ENCODE assay signal across 17 cellular contexts in genomic region chr10:84155521-84155920, GRCh38. TPM values are rescaled to one million over a fixed set of nuclear protein-coding genes. Genes with fewer than 3 reads are reported as not detected.
DNase-seq lines count a peak whose midpoint lies in the region; ATAC-seq and TF ChIP-seq lines count a peak whose summit lies in the region.
"Had no signal": no experiment of that assay in that cellular context is flagged by ENCODE, and none has a peak within 500 bp of the region (broad histone marks: within the 10 kb centered on the region; RNA-seq: fewer than 3 reads in every experiment).

No MANE protein-coding gene starts in this region.

- in situ Hi-C loops in GM23248 (cut with MboI) = no loop called here

- no peak overlapping the region for H2AFZ ChIP-seq in GM23248

- no peaks in the 10 kb centered on the region for H4K20me1 ChIP-seq in GM23248 (ENCODE audit: insufficient read depth)

- DNase-seq in activated T-cell treated with anti-CD3 and anti-CD28 coated beads, Interleukin-2, amount 50 U/mL, for 24 hours = no peak
- DNase-seq in activated T-cell treated with anti-CD3 and anti-CD28 coated beads for 4 hours = no peak
- DNase-seq in DMS53 (lab: John Stamatoyannopoulos, UW) = peak; percentile 52
- no peak for DNase-seq in T-helper 17 cell
- no peak for DNase-seq in natural killer cell
- no peak for DNase-seq in vagina (ENCODE audit: extremely low spot score in 2 of 2)
- DNase-seq in RPMI8226 = no peak
- no peak for DNase-seq in GM23248
- DNase-seq: NCI-H1436, NCI-H2081, NCI-H2227 treated with DMSO at 0.1 percent for 48 hours, NCI-H524 treated with DMSO at 0.1 percent for 48 hours, Peyer's patch, Right ventricle myocardium superior had no signal

- peaks cover 62% of the 10 kb centered on the region for H3K4me1 Mint-ChIP-seq in activated T-cell treated with anti-CD3 and anti-CD28 coated beads, Interleukin-2, amount 50 U/mL, for 24 hours (ENCODE audit: low read depth)
- H3K4me1 Mint-ChIP-seq in T-helper 17 cell (peaks cover 4% of the 10 kb centered on the region), natural killer cell (peaks cover 9 to 16% of the 10 kb centered on the region in 2 donors)

- H3K9me2 ChIP-seq in GM23248 (ENCODE audit: insufficient read depth) = no peaks in the 10 kb centered on the region

- TF ChIP-seq CTCF in natural killer cell (IDR thresholded peaks at IDR 0.05) (no peak), vagina (IDR thresholded peaks at IDR 0.05) (no peak)

- H3K79me2 ChIP-seq in GM23248 (ENCODE audit: insufficient read depth) = 0 out of 2 replicates have a peak, but pooled peaks cover 8% of the 10 kb centered on the region

- no peaks in the 10 kb centered on the region for H3K4me1 ChIP-seq in vagina
- H3K4me1 ChIP-seq in GM23248 (ENCODE audit: insufficient read depth) = no peaks in the 10 kb centered on the region
- H3K4me1 ChIP-seq: HAP-1 had no signal

- no peak overlapping the region for H3K4me3 Mint-ChIP-seq in activated T-cell treated with anti-CD3 and anti-CD28 coated beads, Interleukin-2, amount 50 U/mL, for 24 hours
- H3K4me3 Mint-ChIP-seq in T-helper 17 cell = no peak overlapping the region
- H3K4me3 Mint-ChIP-seq in natural killer cell = no peak overlapping the region

- no peaks in the 10 kb centered on the region for H3K27me3 ChIP-seq in vagina
- H3K27me3 ChIP-seq in GM23248 (replicated peaks; ENCODE audit: insufficient read depth) = no peaks in the 10 kb centered on the region
- H3K27me3 ChIP-seq: Peyer's patch had no signal

- H3K27ac ChIP-seq in vagina (no peak overlapping the region), GM23248 (no peak overlapping the region)
- H3K27ac ChIP-seq: C4-2B, Peyer's patch, SK-N-MC had no signal

- no peak overlapping the region for H3K4me2 ChIP-seq in GM23248 (ENCODE audit: unreplicated experiment)

- no peaks in the 10 kb centered on the region for H3K27me3 Mint-ChIP-seq in activated T-cell treated with anti-CD3 and anti-CD28 coated beads, Interleukin-2, amount 50 U/mL, for 24 hours
- H3K27me3 Mint-ChIP-seq in T-helper 17 cell (no peaks in the 10 kb centered on the region), natural killer cell (ENCODE audit: low read depth in 2 of 2) (no peaks in the 10 kb centered on the region)

- peaks cover 30% of the 10 kb centered on the region for H3F3A ChIP-seq in GM23248 (ENCODE audit: insufficient read depth)

- no peak overlapping the region for H3K4me3 ChIP-seq in vagina
- no peak overlapping the region for H3K4me3 ChIP-seq in GM23248
- H3K4me3 ChIP-seq: HAP-1, Peyer's patch, SK-N-MC had no signal

- no peak for TF ChIP-seq POLR2A in vagina (IDR thresholded peaks at IDR 0.05)

- intact Hi-C loops in natural killer cell (cut with micrococcal nuclease) = no loop called here
- intact Hi-C loops in vagina (cut with DNase I) = no loop called here

- H3K36me3 ChIP-seq in vagina (peaks cover 0 to 45% of the 10 kb centered on the region in 2 donors), GM23248 (ENCODE audit: low read depth) (peaks cover 43% of the 10 kb centered on the region)

- 98 to 99% methylated on average over 4 of the region's 4 CpGs for WGBS in GM23248 (ENCODE audit: low coverage in 1 of 2, low lambda C conversion rate in 2 of 2, missing lambda C conversion rate in 2 of 2), 2 experiments

- peak overlapping the region; percentile 22 for H3K27ac Mint-ChIP-seq in activated T-cell treated with anti-CD3 and anti-CD28 coated beads, Interleukin-2, amount 50 U/mL, for 24 hours
- H3K27ac Mint-ChIP-seq in T-helper 17 cell = peak overlapping the region; percentile 71
- peak overlapping the region; percentile 9 to 83 for H3K27ac Mint-ChIP-seq in natural killer cell

- no peak overlapping the region for H3K9ac ChIP-seq in GM23248

- H3K36me3 Mint-ChIP-seq in activated T-cell treated with anti-CD3 and anti-CD28 coated beads, Interleukin-2, amount 50 U/mL, for 24 hours (ENCODE audit: low read depth) = peaks cover 64% of the 10 kb centered on the region
- peaks cover 3% of the 10 kb centered on the region for H3K36me3 Mint-ChIP-seq in T-helper 17 cell (ENCODE audit: low read depth)
- H3K36me3 Mint-ChIP-seq in natural killer cell = peaks cover 14% of the 10 kb centered on the region

- H3K9me3 Mint-ChIP-seq in activated T-cell treated with anti-CD3 and anti-CD28 coated beads, Interleukin-2, amount 50 U/mL, for 24 hours = no peaks in the 10 kb centered on the region
- H3K9me3 Mint-ChIP-seq in natural killer cell = no peaks in the 10 kb centered on the region

- ATAC-seq in T-helper 17 cell (no peak), natural killer cell (no peak)

- H3K9me3 ChIP-seq in T-helper 17 cell (ENCODE audit: control insufficient read depth, low read length, poor library complexity, severe bottlenecking) (no peaks in the 10 kb centered on the region), vagina (no peaks in the 10 kb centered on the region), GM23248 (ENCODE audit: low read depth) (no peaks in the 10 kb centered on the region)
- H3K9me3 ChIP-seq: HAP-1, Peyer's patch had no signal

RNA-seq across cellular contexts. Expression of gene GHITM, which starts 16.2 kb away (rescaled TPM):
- total RNA-seq in T-helper 17 cell (10 to 100 TPM; 72.6 to 72.9 TPM), natural killer cell (10 to 100 TPM; 84.3 to 89.3 (median 87.9) TPM), vagina (87.9 TPM)
- total RNA-seq in GM23248 (2014; rRNA removed; shearing (Covaris generic)) = 203 and 205 TPM in 2 replicates
- 255 and 258 TPM in 2 replicates for polyA plus RNA-seq in GM23248 (2016; fragmentation: Nextera tagmentation; extraction: Ambion mirVana)

RNA-seq across cellular contexts. Expression of gene GPR15LG, which starts 18.1 kb away (rescaled TPM):
- total RNA-seq in T-helper 17 cell (not detected), natural killer cell (not detected), vagina (98.0 TPM)
- not detected in 2 replicates for total RNA-seq in GM23248 (2014; rRNA removed; shearing (Covaris generic))
- not detected in 2 replicates for polyA plus RNA-seq in GM23248 (2016; fragmentation: Nextera tagmentation; extraction: Ambion mirVana)
- total RNA-seq: Right ventricle myocardium superior had no signal

RNA-seq across cellular contexts. Expression of gene CDHR1, which starts 38.8 kb away (rescaled TPM):
- total RNA-seq in T-helper 17 cell (under 1 TPM; 0.12 to 0.73 TPM), natural killer cell (1 to 10 TPM; 4.0 to 9.5 (median 6.5) TPM), vagina (6.4 TPM)
- total RNA-seq in GM23248 (2014; rRNA removed; shearing (Covaris generic)) = not detected in 2 replicates
- not detected in 2 replicates for polyA plus RNA-seq in GM23248 (2016; fragmentation: Nextera tagmentation; extraction: Ambion mirVana)

Comparison
In these comparisons a context has a peak if more than half of its experiments do, and no peak if none do; other contexts are left out.
1. RNA of gene GPR15LG, which starts 18.1 kb away (total RNA-seq): 98.0 TPM in vagina (single experiment); not detected in T-helper 17 cell, not detected in natural killer cell and not detected in GM23248; every median in the first group is over 10 times any median in the second.
2. Peak in every context shown above with its lines, with median percentiles within 50 percentile points of each other: H3K27ac Mint-ChIP-seq.